Comparison of ENCODE assay signal across 8 cellular contexts in genomic region chr3:143165612-143166285, GRCh38. TPM values are rescaled to one million over a fixed set of nuclear protein-coding genes. Genes with fewer than 3 reads are reported as not detected.
DNase-seq lines count a peak whose midpoint lies in the region; ATAC-seq and TF ChIP-seq lines count a peak whose summit lies in the region.
"Not testable (repeated sequence)": the region's sequence is repeated elsewhere in the genome, so short reads cannot be mapped to it uniquely, and the experiment has no call there.

No MANE protein-coding gene starts in this region.

- TF ChIP-seq POLR2A in spleen (IDR thresholded peaks at IDR 0.05): not testable (repeated sequence)

- not testable (repeated sequence) for ATAC-seq in CD8-positive, alpha-beta T cell
- peak; percentile 62 for ATAC-seq in GM19035 (IDR thresholded peaks at IDR 0.05; ENCODE audit: unreplicated experiment)
- ATAC-seq in HG02571 (IDR thresholded peaks at IDR 0.05; ENCODE audit: unreplicated experiment): peak; percentile 66
- ATAC-seq in HG03457 (IDR thresholded peaks at IDR 0.05; ENCODE audit: unreplicated experiment): peak; percentile 64

- H3K36me3 ChIP-seq in CD8-positive, alpha-beta T cell (ENCODE audit: insufficient read depth, low read length); spleen: not testable (repeated sequence)

- H3K27ac ChIP-seq in CD8-positive, alpha-beta T cell (ENCODE audit: low read depth, low read length): not testable (repeated sequence)
- H3K27ac ChIP-seq in spleen: peak overlapping the region in 7 of 8 donors; percentile 11 to 83 (median 74)

- H3K27me3 ChIP-seq in CD8-positive, alpha-beta T cell (ENCODE audit: insufficient read depth, low read length); spleen (replicated peaks in 1 of 7): not testable (repeated sequence)

- not testable (repeated sequence) for DNase-seq in CD8-positive, alpha-beta T cell; spleen
- DNase-seq in SIG-M5 (lab: John Stamatoyannopoulos, UW): peak; percentile 14
- peak; percentile 56 for DNase-seq in activated naive CD4-positive, alpha-beta T cell treated with anti-CD3 and anti-CD28 coated beads for 36 hours
- peak; percentile 79 for DNase-seq in foreskin melanocyte

- POLR2A ChIA-PET in CD8-positive, alpha-beta T cell (lab: Charles Lee): not testable (repeated sequence)

- not testable (repeated sequence) for H3K4me3 Mint-ChIP-seq in CD8-positive, alpha-beta T cell; activated naive CD4-positive, alpha-beta T cell treated with anti-CD3 and anti-CD28 coated beads for 36 hours

- not testable (repeated sequence) for H3K9me3 ChIP-seq in CD8-positive, alpha-beta T cell (ENCODE audit: low read length); spleen

- CTCF ChIA-PET in CD8-positive, alpha-beta T cell (lab: Charles Lee): interaction anchor here (0.6 to 1.1 kb wide), 3 partner anchors 9 to 1738 kb away, joined by 3 read pairs; no protein-coding TSS in a partner anchor
- CTCF ChIA-PET in activated naive CD4-positive, alpha-beta T cell treated with anti-CD3 and anti-CD28 coated beads for 36 hours (lab: Charles Lee): interaction anchor here (0.7 to 1.3 kb wide), 3 partner anchors 9 to 88 kb away, joined by 3 to 4 read pairs (median 3); no protein-coding TSS in a partner anchor

- intact Hi-C loops in CD8-positive, alpha-beta T cell (cut with DNase I, micrococcal nuclease): loop anchor here in 1 of 2 experiments (1.0 kb wide), 1 partner anchor 29 kb away; no protein-coding TSS in a partner anchor
- intact Hi-C loops in activated naive CD4-positive, alpha-beta T cell treated with anti-CD3 and anti-CD28 coated beads for 36 hours (cut with micrococcal nuclease): loop anchor here (1.0 to 5.0 kb wide), 12 partner anchors 17 to 718 kb away; partner anchors contain the start of genes SLC9A9, U2SURP and XRN1
- intact Hi-C loops in spleen (cut with DNase I; ENCODE audit: low total_unique reads): not testable (repeated sequence)

- not testable (repeated sequence) for H3K36me3 Mint-ChIP-seq in CD8-positive, alpha-beta T cell; activated naive CD4-positive, alpha-beta T cell treated with anti-CD3 and anti-CD28 coated beads for 36 hours (ENCODE audit: low read depth)

- WGBS in spleen, 5 donors: 56 to 76% (median 67%) methylated on average over 3 to 5 of the region's 5 CpGs

- not testable (repeated sequence) for TF ChIP-seq CTCF in CD8-positive, alpha-beta T cell (IDR thresholded peaks at IDR 0.05); spleen (IDR thresholded peaks at IDR 0.05 in 8 of 11, conservative IDR thresholded peaks at IDR 0.05 in 3 of 11)

- peaks cover 48% of the 10 kb centered on the region for H3K4me1 ChIP-seq in CD8-positive, alpha-beta T cell (ENCODE audit: insufficient read depth, low read length)
- H3K4me1 ChIP-seq in spleen: peaks cover 5 to 65% (median 33%) of the 10 kb centered on the region in 6 donors

- not testable (repeated sequence) for H3K9me3 Mint-ChIP-seq in CD8-positive, alpha-beta T cell; activated naive CD4-positive, alpha-beta T cell treated with anti-CD3 and anti-CD28 coated beads for 36 hours

- H3K27me3 Mint-ChIP-seq in CD8-positive, alpha-beta T cell (ENCODE audit: low read depth); activated naive CD4-positive, alpha-beta T cell treated with anti-CD3 and anti-CD28 coated beads for 36 hours (ENCODE audit: low read depth): not testable (repeated sequence)

- H3K27ac Mint-ChIP-seq in CD8-positive, alpha-beta T cell: peak overlapping the region; percentile 5
- H3K27ac Mint-ChIP-seq in activated naive CD4-positive, alpha-beta T cell treated with anti-CD3 and anti-CD28 coated beads for 36 hours: peak overlapping the region; percentile 88

- H3K4me3 ChIP-seq in CD8-positive, alpha-beta T cell (ENCODE audit: low read depth, low read length): not testable (repeated sequence)
- peak overlapping the region in 1 of 8 donors; percentile 19 for H3K4me3 ChIP-seq in spleen

- H3K4me1 Mint-ChIP-seq in CD8-positive, alpha-beta T cell (ENCODE audit: low read depth): peaks cover 67% of the 10 kb centered on the region
- peaks cover 75% of the 10 kb centered on the region for H3K4me1 Mint-ChIP-seq in activated naive CD4-positive, alpha-beta T cell treated with anti-CD3 and anti-CD28 coated beads for 36 hours (ENCODE audit: low read depth)

RNA-seq across cellular contexts. Expression of gene CHST2, which starts 46.2 kb away (rescaled TPM):
- 1 to 10 TPM; 2.5 to 2.7 TPM for total RNA-seq in CD8-positive, alpha-beta T cell
- total RNA-seq in activated naive CD4-positive, alpha-beta T cell treated with anti-CD3 and anti-CD28 coated beads for 36 hours: 1 to 10 TPM; 4.2 to 4.4 TPM
- 10 to 100 TPM; 25.9 to 46.6 (median 32.6) TPM for total RNA-seq in spleen
- polyA plus RNA-seq in spleen: 10 to 100 TPM in 2 of 3 donors, 1 to 10 TPM in 1; 8.5 to 15.4 (median 11.9) TPM

Comparison
In these comparisons a context has a peak if more than half of its experiments do, and no peak if none do; other contexts are left out.
1. RNA of gene CHST2, which starts 46.2 kb away (total RNA-seq): 25.9 to 46.6 TPM in spleen; 4.2 to 4.4 TPM in activated naive CD4-positive, alpha-beta T cell treated with anti-CD3 and anti-CD28 coated beads for 36 hours and 2.5 to 2.7 TPM in CD8-positive, alpha-beta T cell; every median in the first group is over 4 times any median in the second.